In genomic region chr11:108500169-108500568, GRCh38 we compare ENCODE assay signal across 26 cellular contexts. TPM values are rescaled to one million over a fixed set of nuclear protein-coding genes. Genes with fewer than 3 reads are reported as not detected.
A peak's percentile ranks its signal among the peaks of the same experiment; 100 is the strongest.
DNase-seq lines count a peak whose midpoint lies in the region; ATAC-seq and TF ChIP-seq lines count a peak whose summit lies in the region.
"Had no signal": no experiment of that assay in that cellular context is flagged by ENCODE, and none has a peak within 500 bp of the region (broad histone marks: within the 10 kb centered on the region; RNA-seq: fewer than 3 reads in every experiment).

No MANE protein-coding gene starts in this region.

- H3K36me3 Mint-ChIP-seq in activated naive CD4-positive, alpha-beta T cell treated with anti-CD3 and anti-CD28 coated beads, Interleukin-2, amount 10 ng/mL, durations not matched to agents 7 days and 5 days: peaks cover 9% of the 10 kb centered on the region
- H3K36me3 Mint-ChIP-seq in brain: peaks cover 2% of the 10 kb centered on the region
- H3K36me3 Mint-ChIP-seq in naive B cell: no peaks in the 10 kb centered on the region
- no peaks in the 10 kb centered on the region for H3K36me3 Mint-ChIP-seq in type B pancreatic cell

- no peak for TF ChIP-seq CTCF in brain (conservative IDR thresholded peaks at IDR 0.05)
- no peak for TF ChIP-seq CTCF in type B pancreatic cell (conservative IDR thresholded peaks at IDR 0.05)

- peak overlapping the region; percentile 84 for H3K4me3 Mint-ChIP-seq in activated naive CD4-positive, alpha-beta T cell treated with anti-CD3 and anti-CD28 coated beads, Interleukin-2, amount 10 ng/mL, durations not matched to agents 7 days and 5 days
- peak overlapping the region in 3 of 5 experiments; percentile 71 to 90 (median 76) for H3K4me3 Mint-ChIP-seq in brain
- peak overlapping the region in 5 of 8 donors; percentile 20 to 84 (median 67) for H3K4me3 Mint-ChIP-seq in naive B cell
- peak overlapping the region; percentile 81 for H3K4me3 Mint-ChIP-seq in type B pancreatic cell

- peak overlapping the region; percentile 29 for H3K27ac Mint-ChIP-seq in activated naive CD4-positive, alpha-beta T cell treated with anti-CD3 and anti-CD28 coated beads, Interleukin-2, amount 10 ng/mL, durations not matched to agents 7 days and 5 days
- peak overlapping the region in 2 of 5 experiments; percentile 66 to 85 for H3K27ac Mint-ChIP-seq in brain
- H3K27ac Mint-ChIP-seq in naive B cell: no peak overlapping the region
- peak overlapping the region; percentile 90 for H3K27ac Mint-ChIP-seq in type B pancreatic cell

- no peak for DNase-seq in activated naive CD4-positive, alpha-beta T cell treated with anti-CD3 and anti-CD28 coated beads, Interleukin-2, amount 10 ng/mL, durations not matched to agents 7 days and 5 days
- DNase-seq in activated naive CD4-positive, alpha-beta T cell treated with anti-CD3 and anti-CD28 coated beads, Interleukin-2, amount 50 U/mL, for 16 hours: no peak
- DNase-seq in naive B cell (no peak), type B pancreatic cell (ENCODE audit: extremely low spot score, unreplicated experiment) (no peak), NCI-H345 treated with DMSO at 0.1 percent for 48 hours (lab: John Stamatoyannopoulos, UW; ENCODE audit: unreplicated experiment) (no peak), inferior parietal cortex (ENCODE audit: extremely low spot score) (no peak)
- DNase-seq: activated CD4-positive, alpha-beta T cell treated with anti-CD3 and anti-CD28 coated beads for 36 hours; activated naive CD8-positive, alpha-beta T cell treated with anti-CD3 and anti-CD28 coated beads, Interleukin-2, amount 10 ng/mL, durations not matched to agents 7 days and 5 days; AML-193; aorta; caudate nucleus; effector memory CD8-positive, alpha-beta T cell; EL; foreskin fibroblast; GOT3; head of caudate nucleus; lower lobe of right lung; NCI-H1092 treated with DMSO at 0.1 percent for 48 hours; NCI-H1694 treated with DMSO at 0.1 percent for 48 hours; NCI-H2171; NCI-H510A; SHP77 treated with DMSO at 0.1 percent for 48 hours; stimulated activated naive CD4-positive, alpha-beta T cell treated with Interleukin-2 at 50 U/mL for 16 hours; testis had no signal

- CTCF ChIA-PET in activated naive CD4-positive, alpha-beta T cell treated with anti-CD3 and anti-CD28 coated beads, Interleukin-2, amount 10 ng/mL, durations not matched to agents 7 days and 5 days (lab: Charles Lee): no interaction called here

- H3K9me3 Mint-ChIP-seq in activated naive CD4-positive, alpha-beta T cell treated with anti-CD3 and anti-CD28 coated beads, Interleukin-2, amount 10 ng/mL, durations not matched to agents 7 days and 5 days: no peaks in the 10 kb centered on the region
- H3K9me3 Mint-ChIP-seq in brain (peaks cover 0 to 3% (median 0%) of the 10 kb centered on the region in 5 experiments), naive B cell (no peaks in the 10 kb centered on the region), type B pancreatic cell (no peaks in the 10 kb centered on the region)
- H3K9me3 Mint-ChIP-seq: activated naive CD8-positive, alpha-beta T cell treated with anti-CD3 and anti-CD28 coated beads, Interleukin-2, amount 10 ng/mL, durations not matched to agents 7 days and 5 days; effector memory CD8-positive, alpha-beta T cell had no signal

- peaks cover 30% of the 10 kb centered on the region for H3K4me1 Mint-ChIP-seq in activated naive CD4-positive, alpha-beta T cell treated with anti-CD3 and anti-CD28 coated beads, Interleukin-2, amount 10 ng/mL, durations not matched to agents 7 days and 5 days
- H3K4me1 Mint-ChIP-seq in brain (peaks cover 30% of the 10 kb centered on the region), naive B cell (peaks cover 13 to 21% (median 14%) of the 10 kb centered on the region in 3 donors), type B pancreatic cell (ENCODE audit: unreplicated experiment) (peaks cover 38% of the 10 kb centered on the region)

- H3K27me3 Mint-ChIP-seq in activated naive CD4-positive, alpha-beta T cell treated with anti-CD3 and anti-CD28 coated beads, Interleukin-2, amount 10 ng/mL, durations not matched to agents 7 days and 5 days: peaks cover 3% of the 10 kb centered on the region
- H3K27me3 Mint-ChIP-seq in brain (no peaks in the 10 kb centered on the region), naive B cell (no peaks in the 10 kb centered on the region), type B pancreatic cell (peaks cover 4% of the 10 kb centered on the region)
- H3K27me3 Mint-ChIP-seq: activated CD4-positive, alpha-beta T cell treated with anti-CD3 and anti-CD28 coated beads for 36 hours; effector memory CD8-positive, alpha-beta T cell had no signal

- ATAC-seq in naive B cell (ENCODE audit: low read depth in 2 of 2) (no peak), HG02623 (IDR thresholded peaks at IDR 0.05; ENCODE audit: unreplicated experiment) (no peak)
- ATAC-seq: activated CD4-positive, alpha-beta T cell treated with anti-CD3 and anti-CD28 coated beads for 36 hours; effector memory CD8-positive, alpha-beta T cell; lower lobe of right lung had no signal

RNA-seq across cellular contexts. Expression of gene POGLUT3, which starts 2.0 kb away (rescaled TPM):
- 8.6 TPM for polyA plus RNA-seq in brain (ENCODE audit: insufficient read depth, low read depth, low replicate concordance)
- 1 to 10 TPM; 1.5 to 5.1 (median 3.7) TPM for polyA plus RNA-seq in naive B cell (ENCODE audit: low read depth in 6 of 6)
- total RNA-seq in type B pancreatic cell (ENCODE audit: low replicate concordance): 19.2 and 23.8 TPM in 2 replicates

RNA-seq across cellular contexts. Expression of gene C11orf65, which starts 32.8 kb away (rescaled TPM):
- 1.4 TPM for polyA plus RNA-seq in brain (ENCODE audit: insufficient read depth, low read depth, low replicate concordance)
- polyA plus RNA-seq in naive B cell (ENCODE audit: low read depth in 6 of 6): 1 to 10 TPM in 4 of 6 donors, under 1 TPM in 1, not detected in 1; 0.48 to 2.4 (median 1.8) TPM
- 0.70 and 1.0 TPM in 2 replicates for total RNA-seq in type B pancreatic cell (ENCODE audit: low replicate concordance)
- polyA plus RNA-seq: aorta had no signal

Comparison
In these comparisons a context has a peak if more than half of its experiments do, and no peak if none do; other contexts are left out.
1. H3K27ac Mint-ChIP-seq: peak in activated naive CD4-positive, alpha-beta T cell treated with anti-CD3 and anti-CD28 coated beads, Interleukin-2, amount 10 ng/mL, durations not matched to agents 7 days and 5 days (single experiment) and type B pancreatic cell (single experiment); none in naive B cell (0 of 6).
2. Peak in every context shown above with its lines, with median percentiles within 50 percentile points of each other: H3K4me3 Mint-ChIP-seq.